In the genomic region with DNA sequence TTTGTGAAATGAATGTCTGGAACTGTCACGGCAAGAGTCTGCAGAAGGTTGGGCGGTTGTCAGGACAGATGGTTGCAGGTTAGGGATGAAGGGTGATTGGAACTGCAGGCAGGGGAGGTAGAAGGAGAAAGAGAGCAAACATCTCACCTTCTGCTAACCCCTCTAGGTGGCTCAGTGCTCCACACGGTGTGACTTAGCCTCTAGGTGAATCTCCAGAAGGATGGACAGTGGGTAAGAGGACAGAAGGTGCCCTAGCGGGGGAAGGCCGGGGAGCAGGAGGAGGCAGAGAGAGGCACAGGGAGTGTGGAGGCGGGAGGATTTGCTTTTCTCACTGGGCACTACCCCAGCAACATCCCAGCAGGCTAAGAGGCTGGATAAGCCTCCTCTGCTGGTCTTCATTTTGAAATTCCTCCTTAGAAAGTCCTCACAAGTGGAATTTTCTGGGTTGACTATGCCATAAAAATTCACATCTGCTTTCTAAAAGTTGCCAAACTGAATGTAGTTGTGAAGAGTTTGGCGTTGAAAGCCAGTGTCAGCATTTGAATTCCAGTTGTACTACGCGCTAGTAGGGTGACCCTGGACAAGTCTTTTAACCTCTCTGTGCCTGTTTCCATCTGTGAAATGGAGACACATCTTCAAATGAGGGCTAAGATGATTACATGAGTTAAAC, we compare ENCODE assay signal across 1 cellular context.
TF ChIP-seq lines count a peak whose summit lies in the region.

No MANE protein-coding gene starts in this region.

TF ChIP-seq in GM12878, 131 proteins besides CTCF, POLR2A, EP300 and RAD21:
- TF ChIP-seq, protein P1, sequence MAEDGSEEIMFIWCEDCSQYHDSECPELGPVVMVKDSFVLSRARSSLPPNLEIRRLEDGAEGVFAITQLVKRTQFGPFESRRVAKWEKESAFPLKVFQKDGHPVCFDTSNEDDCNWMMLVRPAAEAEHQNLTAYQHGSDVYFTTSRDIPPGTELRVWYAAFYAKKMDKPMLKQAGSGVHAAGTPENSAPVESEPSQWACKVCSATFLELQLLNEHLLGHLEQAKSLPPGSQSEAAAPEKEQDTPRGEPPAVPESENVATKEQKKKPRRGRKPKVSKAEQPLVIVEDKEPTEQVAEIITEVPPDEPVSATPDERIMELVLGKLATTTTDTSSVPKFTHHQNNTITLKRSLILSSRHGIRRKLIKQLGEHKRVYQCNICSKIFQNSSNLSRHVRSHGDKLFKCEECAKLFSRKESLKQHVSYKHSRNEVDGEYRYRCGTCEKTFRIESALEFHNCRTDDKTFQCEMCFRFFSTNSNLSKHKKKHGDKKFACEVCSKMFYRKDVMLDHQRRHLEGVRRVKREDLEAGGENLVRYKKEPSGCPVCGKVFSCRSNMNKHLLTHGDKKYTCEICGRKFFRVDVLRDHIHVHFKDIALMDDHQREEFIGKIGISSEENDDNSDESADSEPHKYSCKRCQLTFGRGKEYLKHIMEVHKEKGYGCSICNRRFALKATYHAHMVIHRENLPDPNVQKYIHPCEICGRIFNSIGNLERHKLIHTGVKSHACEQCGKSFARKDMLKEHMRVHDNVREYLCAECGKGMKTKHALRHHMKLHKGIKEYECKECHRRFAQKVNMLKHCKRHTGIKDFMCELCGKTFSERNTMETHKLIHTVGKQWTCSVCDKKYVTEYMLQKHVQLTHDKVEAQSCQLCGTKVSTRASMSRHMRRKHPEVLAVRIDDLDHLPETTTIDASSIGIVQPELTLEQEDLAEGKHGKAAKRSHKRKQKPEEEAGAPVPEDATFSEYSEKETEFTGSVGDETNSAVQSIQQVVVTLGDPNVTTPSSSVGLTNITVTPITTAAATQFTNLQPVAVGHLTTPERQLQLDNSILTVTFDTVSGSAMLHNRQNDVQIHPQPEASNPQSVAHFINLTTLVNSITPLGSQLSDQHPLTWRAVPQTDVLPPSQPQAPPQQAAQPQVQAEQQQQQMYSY (CRISPR knock-in tag; IDR thresholded peaks at IDR 0.05): no peak
- TF ChIP-seq ETV6 (conservative IDR thresholded peaks at IDR 0.05 in 1 of 2, IDR thresholded peaks at IDR 0.05 in 1 of 2; ENCODE audit: borderline replicate concordance in 1 of 2, low read depth in 1 of 2) (no peak), HDAC2 (IDR thresholded peaks at IDR 0.05) (no peak), RBBP5 (conservative IDR thresholded peaks at IDR 0.05) (no peak), SREBF1 (IDR thresholded peaks at IDR 0.05; ENCODE audit: low read length) (no peak), NFYA (IDR thresholded peaks at IDR 0.05; ENCODE audit: borderline replicate concordance, low read depth, low read length) (no peak), RELA (IDR thresholded peaks at IDR 0.05; ENCODE audit: borderline replicate concordance, partially characterized antibody) (no peak), KAT2A (conservative IDR thresholded peaks at IDR 0.05; ENCODE audit: control insufficient read depth, low read depth, low read length) (no peak), PAX5 (IDR thresholded peaks at IDR 0.05; ENCODE audit: borderline replicate concordance, low read depth, low read length) (no peak)
- TF ChIP-seq, protein P2, sequence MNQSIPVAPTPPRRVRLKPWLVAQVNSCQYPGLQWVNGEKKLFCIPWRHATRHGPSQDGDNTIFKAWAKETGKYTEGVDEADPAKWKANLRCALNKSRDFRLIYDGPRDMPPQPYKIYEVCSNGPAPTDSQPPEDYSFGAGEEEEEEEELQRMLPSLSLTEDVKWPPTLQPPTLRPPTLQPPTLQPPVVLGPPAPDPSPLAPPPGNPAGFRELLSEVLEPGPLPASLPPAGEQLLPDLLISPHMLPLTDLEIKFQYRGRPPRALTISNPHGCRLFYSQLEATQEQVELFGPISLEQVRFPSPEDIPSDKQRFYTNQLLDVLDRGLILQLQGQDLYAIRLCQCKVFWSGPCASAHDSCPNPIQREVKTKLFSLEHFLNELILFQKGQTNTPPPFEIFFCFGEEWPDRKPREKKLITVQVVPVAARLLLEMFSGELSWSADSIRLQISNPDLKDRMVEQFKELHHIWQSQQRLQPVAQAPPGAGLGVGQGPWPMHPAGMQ (IDR thresholded peaks at IDR 0.05; ENCODE audit: borderline replicate concordance): no peak
- TF ChIP-seq, protein P3, sequence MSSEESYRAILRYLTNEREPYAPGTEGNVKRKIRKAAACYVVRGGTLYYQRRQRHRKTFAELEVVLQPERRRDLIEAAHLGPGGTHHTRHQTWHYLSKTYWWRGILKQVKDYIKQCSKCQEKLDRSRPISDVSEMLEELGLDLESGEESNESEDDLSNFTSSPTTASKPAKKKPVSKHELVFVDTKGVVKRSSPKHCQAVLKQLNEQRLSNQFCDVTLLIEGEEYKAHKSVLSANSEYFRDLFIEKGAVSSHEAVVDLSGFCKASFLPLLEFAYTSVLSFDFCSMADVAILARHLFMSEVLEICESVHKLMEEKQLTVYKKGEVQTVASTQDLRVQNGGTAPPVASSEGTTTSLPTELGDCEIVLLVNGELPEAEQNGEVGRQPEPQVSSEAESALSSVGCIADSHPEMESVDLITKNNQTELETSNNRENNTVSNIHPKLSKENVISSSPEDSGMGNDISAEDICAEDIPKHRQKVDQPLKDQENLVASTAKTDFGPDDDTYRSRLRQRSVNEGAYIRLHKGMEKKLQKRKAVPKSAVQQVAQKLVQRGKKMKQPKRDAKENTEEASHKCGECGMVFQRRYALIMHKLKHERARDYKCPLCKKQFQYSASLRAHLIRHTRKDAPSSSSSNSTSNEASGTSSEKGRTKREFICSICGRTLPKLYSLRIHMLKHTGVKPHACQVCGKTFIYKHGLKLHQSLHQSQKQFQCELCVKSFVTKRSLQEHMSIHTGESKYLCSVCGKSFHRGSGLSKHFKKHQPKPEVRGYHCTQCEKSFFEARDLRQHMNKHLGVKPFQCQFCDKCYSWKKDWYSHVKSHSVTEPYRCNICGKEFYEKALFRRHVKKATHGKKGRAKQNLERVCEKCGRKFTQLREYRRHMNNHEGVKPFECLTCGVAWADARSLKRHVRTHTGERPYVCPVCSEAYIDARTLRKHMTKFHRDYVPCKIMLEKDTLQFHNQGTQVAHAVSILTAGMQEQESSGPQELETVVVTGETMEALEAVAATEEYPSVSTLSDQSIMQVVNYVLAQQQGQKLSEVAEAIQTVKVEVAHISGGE (CRISPR knock-in tag; IDR thresholded peaks at IDR 0.05): no peak
